Comparison of ENCODE assay signal across 10 cellular contexts in genomic region chr9:92961627-92962302, GRCh38. TPM values are rescaled to one million over a fixed set of nuclear protein-coding genes. Genes with fewer than 3 reads are reported as not detected.
DNase-seq lines count a peak whose midpoint lies in the region; ATAC-seq and TF ChIP-seq lines count a peak whose summit lies in the region.
"Had no signal": no experiment of that assay in that cellular context is flagged by ENCODE, and none has a peak within 500 bp of the region (broad histone marks: within the 10 kb centered on the region; RNA-seq: fewer than 3 reads in every experiment).

No MANE protein-coding gene starts in this region.

- no peak overlapping the region for H3K4me3 ChIP-seq in upper lobe of right lung

- H3K27ac Mint-ChIP-seq in activated CD8-positive, alpha-beta memory T cell treated with anti-CD3 and anti-CD28 coated beads, Interleukin-2, amount 10 ng/mL, durations not matched to agents 7 days and 5 days, result peak overlapping the region; percentile 100
- H3K27ac Mint-ChIP-seq in memory B cell, result peak overlapping the region; percentile 87

- peak overlapping the region; percentile 8 for H3K4me3 Mint-ChIP-seq in activated CD8-positive, alpha-beta memory T cell treated with anti-CD3 and anti-CD28 coated beads, Interleukin-2, amount 10 ng/mL, durations not matched to agents 7 days and 5 days
- H3K4me3 Mint-ChIP-seq in memory B cell, result no peak overlapping the region

- TF ChIP-seq CTCF in upper lobe of right lung (IDR thresholded peaks at IDR 0.05), result no peak

- peak; percentile 75 for DNase-seq in stimulated activated CD4-positive, alpha-beta T cell treated with anti-CD3 and anti-CD28 coated beads, Interleukin-1b, Interleukin-23, amount 100 ng/mL, for 48 hours
- DNase-seq in stimulated activated CD4-positive, alpha-beta T cell treated with anti-CD3 and anti-CD28 coated beads, Interleukin-2, amount 100 ng/mL, for 48 hours, result no peak
- peak; percentile 72 for DNase-seq in activated CD8-positive, alpha-beta memory T cell treated with anti-CD3 and anti-CD28 coated beads, Interleukin-2, amount 10 ng/mL, durations not matched to agents 7 days and 5 days
- DNase-seq in memory B cell (ENCODE audit: low spot score in 2 of 2) (no peak), upper lobe of right lung (peak; percentile 40), erythroblast (lab: John Stamatoyannopoulos, UW) (no peak), GM19238 (ENCODE audit: insufficient read length, low spot score) (no peak)
- DNase-seq: effector CD4-positive, alpha-beta T cell; NCI-H2171 treated with DMSO at 0.1 percent for 48 hours had no signal

- H3K9me3 Mint-ChIP-seq in activated CD8-positive, alpha-beta memory T cell treated with anti-CD3 and anti-CD28 coated beads, Interleukin-2, amount 10 ng/mL, durations not matched to agents 7 days and 5 days (ENCODE audit: low read depth), result peaks cover 7% of the 10 kb centered on the region
- H3K9me3 Mint-ChIP-seq in memory B cell, result no peaks in the 10 kb centered on the region

- H3K4me1 ChIP-seq in upper lobe of right lung, result peaks cover 6% of the 10 kb centered on the region

- ATAC-seq in activated CD8-positive, alpha-beta memory T cell treated with anti-CD3 and anti-CD28 coated beads, Interleukin-2, amount 10 ng/mL, durations not matched to agents 7 days and 5 days, result no peak
- no peak for ATAC-seq in memory B cell (ENCODE audit: low read depth)
- no peak for ATAC-seq in upper lobe of right lung
- ATAC-seq in HG03442 (IDR thresholded peaks at IDR 0.05; ENCODE audit: unreplicated experiment), result no peak

- intact Hi-C loops in upper lobe of right lung (cut with DNase I), result no loop called here

- no peak for TF ChIP-seq POLR2A in erythroblast (IDR thresholded peaks at IDR 0.05; ENCODE audit: low read length)

- no peaks in the 10 kb centered on the region for H3K27me3 ChIP-seq in upper lobe of right lung

- H3K36me3 Mint-ChIP-seq in activated CD8-positive, alpha-beta memory T cell treated with anti-CD3 and anti-CD28 coated beads, Interleukin-2, amount 10 ng/mL, durations not matched to agents 7 days and 5 days, result peaks cover 37% of the 10 kb centered on the region
- H3K36me3 Mint-ChIP-seq in memory B cell, result peaks cover 8% of the 10 kb centered on the region

- H3K9me3 ChIP-seq in upper lobe of right lung, result no peaks in the 10 kb centered on the region

- CTCF ChIA-PET in activated CD8-positive, alpha-beta memory T cell treated with anti-CD3 and anti-CD28 coated beads, Interleukin-2, amount 10 ng/mL, durations not matched to agents 7 days and 5 days (lab: Charles Lee), result interaction anchor here (0.6 kb wide), 1 partner anchor 39 kb away, joined by 3 read pairs; no protein-coding TSS in a partner anchor

- no peak overlapping the region for H3K27ac ChIP-seq in upper lobe of right lung

- H3K36me3 ChIP-seq in upper lobe of right lung, result no peaks in the 10 kb centered on the region

- H3K4me1 Mint-ChIP-seq in activated CD8-positive, alpha-beta memory T cell treated with anti-CD3 and anti-CD28 coated beads, Interleukin-2, amount 10 ng/mL, durations not matched to agents 7 days and 5 days, result peaks cover 58% of the 10 kb centered on the region
- peaks cover 34% of the 10 kb centered on the region for H3K4me1 Mint-ChIP-seq in memory B cell

- H3K27me3 Mint-ChIP-seq in activated CD8-positive, alpha-beta memory T cell treated with anti-CD3 and anti-CD28 coated beads, Interleukin-2, amount 10 ng/mL, durations not matched to agents 7 days and 5 days, result no peaks in the 10 kb centered on the region
- H3K27me3 Mint-ChIP-seq in memory B cell, result no peaks in the 10 kb centered on the region

RNA-seq across cellular contexts. Expression of gene FGD3, which starts 14.4 kb away (rescaled TPM):
- total RNA-seq in activated CD8-positive, alpha-beta memory T cell treated with anti-CD3 and anti-CD28 coated beads, Interleukin-2, amount 10 ng/mL, durations not matched to agents 7 days and 5 days, result 10 to 100 TPM; 72.1 to 91.2 TPM
- total RNA-seq in upper lobe of right lung, result 21.6 TPM

Comparison
In these comparisons a context has a peak if more than half of its experiments do, and no peak if none do; other contexts are left out.
1. DNase-seq: peak in stimulated activated CD4-positive, alpha-beta T cell treated with anti-CD3 and anti-CD28 coated beads, Interleukin-1b, Interleukin-23, amount 100 ng/mL, for 48 hours (single experiment), activated CD8-positive, alpha-beta memory T cell treated with anti-CD3 and anti-CD28 coated beads, Interleukin-2, amount 10 ng/mL, durations not matched to agents 7 days and 5 days (single experiment) and upper lobe of right lung (single experiment); none in stimulated activated CD4-positive, alpha-beta T cell treated with anti-CD3 and anti-CD28 coated beads, Interleukin-2, amount 100 ng/mL, for 48 hours (0 of 2), memory B cell (0 of 2), erythroblast (0 of 2) and GM19238 (single experiment).